In genomic region chrX:20056704-20057103, GRCh38 we compare ENCODE assay signal across 1 cellular context.
TF ChIP-seq lines count a peak whose summit lies in the region.

No MANE protein-coding gene starts in this region.

TF ChIP-seq in H1, 55 proteins besides CTCF, POLR2A, EP300 and RAD21 (continued from another document):
- no peak for TF ChIP-seq CHD7 (IDR thresholded peaks at IDR 0.05; ENCODE audit: insufficient replicate concordance, low read length)
